26 cellular contexts compared by ENCODE assay signal in the genomic region with DNA sequence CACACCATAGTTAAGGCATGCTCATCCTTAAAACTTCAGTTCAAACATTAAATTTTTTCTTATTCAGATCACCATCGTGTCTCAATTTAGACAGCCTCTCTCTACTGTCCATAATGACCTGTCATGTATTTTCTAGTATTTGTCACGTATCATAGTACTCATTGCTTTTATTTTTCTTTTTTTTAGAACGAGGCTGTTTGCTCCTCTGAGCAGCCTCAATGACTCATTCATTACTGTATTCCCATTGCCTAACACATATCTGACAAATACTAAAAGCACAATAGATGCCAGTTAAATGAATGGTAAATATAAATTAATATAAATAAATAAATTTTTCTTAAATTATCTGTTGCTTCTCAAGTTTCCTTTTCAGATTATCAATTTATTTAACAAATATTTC.
"Had no signal": no experiment of that assay in that cellular context is flagged by ENCODE, and none has a peak within 500 bp of the region (broad histone marks: within the 10 kb centered on the region; RNA-seq: fewer than 3 reads in every experiment).

No MANE protein-coding gene starts in this region.

- H3K27me3 ChIP-seq: neutrophil, right lobe of liver, sigmoid colon, suprapubic skin, testis, tibial artery, transverse colon, upper lobe of right lung, uterus had no signal

- H3K4me3 ChIP-seq: psoas muscle, right lobe of liver, sigmoid colon, suprapubic skin, testis, tibial artery, transverse colon, upper lobe of right lung, uterus had no signal

- H3K9me3 ChIP-seq: neutrophil, psoas muscle, right lobe of liver, sigmoid colon, suprapubic skin, testis, tibial artery, transverse colon, upper lobe of right lung, uterus had no signal

- DNase-seq: naive thymus-derived CD8-positive, alpha-beta T cell; nephron progenitor cell; nucleus accumbens; posterior cingulate gyrus; psoas muscle; right cardiac atrium; right lobe of liver; sigmoid colon; small intestine; stimulated activated CD4-positive, alpha-beta T cell treated with anti-CD3 and anti-CD28 coated beads, Interleukin-15, amount 100 ng/mL, for 24 hours; stimulated activated CD4-positive, alpha-beta T cell treated with anti-CD3 and anti-CD28 coated beads, Interleukin-2, amount 100 ng/mL, for 24 hours; stimulated activated CD4-positive, alpha-beta T cell treated with anti-CD3 and anti-CD28 coated beads, Interleukin-2, amount 100 ng/mL, for 48 hours; stimulated activated CD4-positive, alpha-beta T cell treated with anti-CD3 and anti-CD28 coated beads, Interleukin-4, amount 100 ng/mL, for 24 hours; stimulated activated naive B cell treated with anti-CD40 and anti-IgM and Interleukin-4, amounts not matched to agents 10 μg/mL and 1 μg/mL and 100 μg/mL, for 72 hours; stimulated activated naive CD4-positive, alpha-beta T cell treated with Interleukin-2 at 50 U/mL for 16 hours; substantia nigra; testis; tibial artery; transverse colon; upper lobe of right lung; uterus had no signal

- H3K4me1 ChIP-seq: parathyroid adenoma, psoas muscle, right lobe of liver, sigmoid colon, suprapubic skin, testis, tibial artery, transverse colon, upper lobe of right lung, uterus had no signal

- H3K36me3 ChIP-seq: neutrophil, right lobe of liver, sigmoid colon, suprapubic skin, tibial artery, transverse colon, upper lobe of right lung, uterus had no signal

- H3K79me2 ChIP-seq: parathyroid adenoma had no signal

- H3K27ac ChIP-seq: neutrophil, parathyroid adenoma, psoas muscle, right lobe of liver, sigmoid colon, suprapubic skin, testis, tibial artery, transverse colon, upper lobe of right lung, uterus had no signal

- H3K9ac ChIP-seq: parathyroid adenoma had no signal

- ATAC-seq: naive thymus-derived CD8-positive, alpha-beta T cell; natural killer cell treated with Interleukin-12 subunit alpha and Interleukin-12 subunit beta and Interleukin-15 and Interleukin-18, amount 100 ng/mL, for 72 hours; psoas muscle; right cardiac atrium; right lobe of liver; stimulated activated effector memory CD8-positive, alpha-beta T cell treated with anti-CD3 and anti-CD28 coated beads, Interleukin-12 subunit alpha, Interleukin-12 subunit beta, amount 100 ng/mL, for 72 hours; stimulated activated naive B cell treated with anti-CD40 and anti-IgM and Interleukin-4, amounts not matched to agents 10 μg/mL and 1 μg/mL and 100 μg/mL, for 72 hours; upper lobe of right lung had no signal

- H2AFZ ChIP-seq: parathyroid adenoma had no signal
